In the genomic region with DNA sequence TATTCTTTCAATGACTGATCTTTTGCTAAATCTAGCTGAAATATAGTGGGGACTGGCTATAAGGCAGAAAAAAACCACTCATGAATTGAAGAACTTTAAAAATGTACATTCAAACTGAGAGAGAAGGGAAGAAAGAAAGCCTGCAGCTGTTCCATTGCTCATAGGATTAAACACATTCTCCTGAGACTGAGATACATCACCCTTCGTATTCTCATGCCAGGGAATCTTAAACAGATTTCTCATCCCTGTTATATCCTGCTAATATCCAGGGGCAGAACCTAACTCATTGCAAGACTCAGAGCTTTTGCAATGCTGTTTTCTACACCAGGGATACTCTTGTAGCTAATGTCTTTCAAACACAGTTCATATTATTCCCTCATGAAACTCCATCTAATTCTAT, we compare ENCODE assay signal across 25 cellular contexts.
"Had no signal": no experiment of that assay in that cellular context is flagged by ENCODE, and none has a peak within 500 bp of the region (broad histone marks: within the 10 kb centered on the region; RNA-seq: fewer than 3 reads in every experiment).

No MANE protein-coding gene starts in this region.

- H3K9me3 ChIP-seq: SK-N-SH had no signal

- H3K9ac ChIP-seq: SK-N-SH had no signal

- H3K36me3 Mint-ChIP-seq: activated naive CD8-positive, alpha-beta T cell had no signal

- H3K36me3 ChIP-seq: WERI-Rb-1 had no signal

- H3K4me3 Mint-ChIP-seq: activated CD4-positive, alpha-beta memory T cell treated with anti-CD3 and anti-CD28 coated beads, Interleukin-2, amount 10 ng/mL, durations not matched to agents 7 days and 5 days; activated CD4-positive, alpha-beta T cell treated with anti-CD3 and anti-CD28 coated beads for 36 hours; activated naive CD4-positive, alpha-beta T cell treated with anti-CD3 and anti-CD28 coated beads for 36 hours; activated naive CD8-positive, alpha-beta T cell; activated T-helper 17 cell treated with anti-CD3 and anti-CD28 coated beads, Interleukin-2, amount 50 U/mL, for 72 hours had no signal

- ATAC-seq: activated CD4-positive, alpha-beta T cell treated with anti-CD3 and anti-CD28 coated beads for 36 hours; activated T-helper 17 cell treated with anti-CD3 and anti-CD28 coated beads, Interleukin-2, amount 50 U/mL, for 72 hours; Right ventricle myocardium inferior had no signal

- H3K9me2 ChIP-seq: SK-N-SH had no signal

- DNase-seq: activated CD4-positive, alpha-beta memory T cell treated with anti-CD3 and anti-CD28 coated beads, Interleukin-2, amount 10 ng/mL, durations not matched to agents 7 days and 5 days; activated CD4-positive, alpha-beta T cell treated with anti-CD3 and anti-CD28 coated beads for 36 hours; activated CD4-positive, alpha-beta T cell treated with anti-CD3 and anti-CD28 coated beads, Interleukin-2, amount 50 U/mL, for 1 hour; activated gamma-delta T cell; activated naive CD4-positive, alpha-beta T cell treated with anti-CD3 and anti-CD28 coated beads for 36 hours; activated T-cell treated with anti-CD3 and anti-CD28 coated beads for 4 hours; activated T-cell treated with anti-CD3 and anti-CD28 coated beads, Interleukin-2, amount 50 U/mL, for 48 hours; anterior cingulate cortex; Kasumi-1; KBM-7; NCI-H1092; NCI-H1417; NCI-H1930; NCI-H2171; NCI-H2227 treated with DMSO at 0.1 percent for 48 hours; NCI-H446 treated with DMSO at 0.1 percent for 48 hours; NCI-H524 treated with DMSO at 0.1 percent for 48 hours; NCI-H748 treated with DMSO at 0.1 percent for 48 hours; RPMI8226; SK-N-SH; T-helper 1 cell; WERI-Rb-1 had no signal

- H3K27me3 Mint-ChIP-seq: activated CD4-positive, alpha-beta memory T cell treated with anti-CD3 and anti-CD28 coated beads, Interleukin-2, amount 10 ng/mL, durations not matched to agents 7 days and 5 days; activated CD4-positive, alpha-beta T cell treated with anti-CD3 and anti-CD28 coated beads for 36 hours; activated naive CD8-positive, alpha-beta T cell; activated T-helper 17 cell treated with anti-CD3 and anti-CD28 coated beads, Interleukin-2, amount 50 U/mL, for 72 hours had no signal

- H3K27ac ChIP-seq: WERI-Rb-1 had no signal

- H3K4me2 ChIP-seq: SK-N-SH had no signal

- H3K4me1 Mint-ChIP-seq: activated CD4-positive, alpha-beta memory T cell treated with anti-CD3 and anti-CD28 coated beads, Interleukin-2, amount 10 ng/mL, durations not matched to agents 7 days and 5 days; activated CD4-positive, alpha-beta T cell treated with anti-CD3 and anti-CD28 coated beads for 36 hours; activated T-helper 17 cell treated with anti-CD3 and anti-CD28 coated beads, Interleukin-2, amount 50 U/mL, for 72 hours had no signal

- H3K27ac Mint-ChIP-seq: activated CD4-positive, alpha-beta memory T cell treated with anti-CD3 and anti-CD28 coated beads, Interleukin-2, amount 10 ng/mL, durations not matched to agents 7 days and 5 days; activated CD4-positive, alpha-beta T cell treated with anti-CD3 and anti-CD28 coated beads for 36 hours; activated naive CD4-positive, alpha-beta T cell treated with anti-CD3 and anti-CD28 coated beads for 36 hours; activated naive CD8-positive, alpha-beta T cell; activated T-helper 17 cell treated with anti-CD3 and anti-CD28 coated beads, Interleukin-2, amount 50 U/mL, for 72 hours had no signal

- H3K9me3 Mint-ChIP-seq: activated naive CD4-positive, alpha-beta T cell treated with anti-CD3 and anti-CD28 coated beads for 36 hours had no signal
